ENCODE assay signal across 8 cellular contexts in the genomic region with DNA sequence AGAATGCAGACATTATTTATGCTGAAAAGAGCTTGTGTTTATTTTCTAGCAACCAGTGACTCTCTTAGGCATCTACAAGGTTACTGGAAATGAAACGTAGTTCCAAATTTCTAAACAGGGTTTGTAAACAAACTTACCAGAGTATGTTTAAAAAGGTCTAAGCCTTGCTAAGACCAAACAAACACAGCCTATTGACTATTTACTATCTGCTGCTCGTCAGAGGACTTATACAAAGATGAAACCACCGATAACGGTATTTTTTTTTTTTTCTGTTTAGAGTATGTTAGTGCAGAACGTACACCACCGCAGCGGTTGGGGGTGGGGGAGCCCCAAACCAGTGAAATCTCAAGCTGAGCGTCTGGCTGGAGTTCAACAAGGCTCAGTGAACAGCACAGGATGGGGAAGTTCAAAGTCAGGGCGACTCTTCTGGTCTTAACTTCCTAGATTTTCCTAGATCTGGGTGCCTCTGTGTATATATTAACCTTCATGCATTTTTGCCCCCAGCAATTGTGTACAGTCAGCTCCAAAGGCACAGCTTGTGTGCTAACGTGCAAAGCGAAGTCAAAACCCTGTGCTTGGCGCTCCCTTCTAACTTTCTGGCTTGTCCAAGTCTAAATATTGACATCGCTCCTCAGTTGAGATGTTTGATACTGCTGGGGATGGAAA. TPM values are rescaled to one million over a fixed set of nuclear protein-coding genes. Genes with fewer than 3 reads are reported as not detected.
DNase-seq lines count a peak whose midpoint lies in the region; ATAC-seq and TF ChIP-seq lines count a peak whose summit lies in the region.

No MANE protein-coding gene starts in this region.

- peak; percentile 85 for DNase-seq in DMS53 (lab: John Stamatoyannopoulos, UW)
- DNase-seq in LNCaP clone FGC (ENCODE audit: low read depth) = no peak
- peak in 1 of 2 donors; percentile 70 for DNase-seq in ascending aorta (ENCODE audit: low spot score in 2 of 2)
- no peak for DNase-seq in iPS DF 6.9 (ENCODE audit: low read depth, low spot score)
- peak; percentile 79 for DNase-seq in sigmoid colon
- no peak for DNase-seq in D341Med (ENCODE audit: low spot score)
- DNase-seq in iPS-NIHi11 (ENCODE audit: low spot score) = no peak

- TF ChIP-seq POLR2A in sigmoid colon (IDR thresholded peaks at IDR 0.05) = no peak

- TF ChIP-seq EP300 in sigmoid colon (IDR thresholded peaks at IDR 0.05) = no peak

- no peaks in the 10 kb centered on the region for H3K36me3 ChIP-seq in ascending aorta
- no peaks in the 10 kb centered on the region for H3K36me3 ChIP-seq in iPS DF 6.9 (ENCODE audit: control insufficient read depth, insufficient read depth, low read length)
- H3K36me3 ChIP-seq in sigmoid colon = no peaks in the 10 kb centered on the region

- TF ChIP-seq CTCF in LNCaP clone FGC (IDR thresholded peaks at IDR 0.05; ENCODE audit: control insufficient read depth, extremely low read depth, insufficient read depth) = no peak
- no peak for TF ChIP-seq CTCF in ascending aorta (IDR thresholded peaks at IDR 0.05)
- TF ChIP-seq CTCF in sigmoid colon (IDR thresholded peaks at IDR 0.05) = no peak

- peak overlapping the region; percentile 100 for H3K27ac ChIP-seq in ascending aorta
- no peak overlapping the region for H3K27ac ChIP-seq in iPS DF 6.9 (ENCODE audit: low read length)
- H3K27ac ChIP-seq in sigmoid colon = peak overlapping the region; percentile 93 to 98 (median 97)

- H3K4me3 ChIP-seq in LNCaP clone FGC (ENCODE audit: low read depth, low read length) (peak overlapping the region; percentile 54), ascending aorta (peak overlapping the region; percentile 88 to 94), iPS DF 6.9 (ENCODE audit: low read length) (peak overlapping the region; percentile 73; the same call in 1 of the 2 replicates), sigmoid colon (peak overlapping the region; percentile 72 to 91 (median 85))

- no peaks in the 10 kb centered on the region for H3K9me3 ChIP-seq in ascending aorta
- H3K9me3 ChIP-seq in iPS DF 6.9 (ENCODE audit: control insufficient read depth, insufficient read depth, low read length) = no peaks in the 10 kb centered on the region
- H3K9me3 ChIP-seq in sigmoid colon = no peaks in the 10 kb centered on the region

- H3K4me1 ChIP-seq in ascending aorta = peaks cover 0 to 16% of the 10 kb centered on the region in 2 donors
- peaks cover 5% of the 10 kb centered on the region; the same call in 1 of the 2 replicates for H3K4me1 ChIP-seq in iPS DF 6.9 (ENCODE audit: control insufficient read depth, insufficient read depth, low read length)
- peaks cover 0 to 52% (median 27%) of the 10 kb centered on the region in 4 donors for H3K4me1 ChIP-seq in sigmoid colon

- H3K27me3 ChIP-seq in ascending aorta (no peaks in the 10 kb centered on the region), iPS DF 6.9 (ENCODE audit: control insufficient read depth, insufficient read depth, low read length) (peaks cover 4% of the 10 kb centered on the region; the same call in 1 of the 2 replicates), sigmoid colon (no peaks in the 10 kb centered on the region)

- no CpG with 5 or more reads among the region's 13 CpGs for WGBS in iPS DF 6.9 (ENCODE audit: insufficient coverage, insufficient read length)
- 1% methylated on average over 13 of the region's 13 CpGs for WGBS in sigmoid colon, 2 donors

- ATAC-seq in GM21423 (IDR thresholded peaks at IDR 0.05; ENCODE audit: unreplicated experiment) = peak; percentile 45

- intact Hi-C loops in ascending aorta (cut with DNase I) (loop anchor here (10.0 kb wide), 3 partner anchors 48 to 1872 kb away; a partner anchor contains a TSS), sigmoid colon (cut with DNase I) (loop anchor here (10.0 kb wide), 1 partner anchor 798 kb away; no protein-coding TSS in a partner anchor)

RNA-seq across cellular contexts. Expression of a gene that starts 1.2 kb away (rescaled TPM):
- 13.6 TPM for total RNA-seq in ascending aorta
- 10 to 100 TPM in 3 of 4 donors, 1 to 10 TPM in 1; 8.6 to 25.5 (median 14.3) TPM for total RNA-seq in sigmoid colon
- polyA plus RNA-seq in sigmoid colon = 1 to 10 TPM; 3.3 to 6.0 (median 4.9) TPM

Comparison
In these comparisons a context has a peak if more than half of its experiments do, and no peak if none do; other contexts are left out.
1. DNase-seq: peak in DMS53 (single experiment) and sigmoid colon (single experiment); none in LNCaP clone FGC (single experiment), iPS DF 6.9 (single experiment), D341Med (single experiment) and iPS-NIHi11 (single experiment).
2. Peak in every context shown above with its lines, with median percentiles within 50 percentile points of each other: H3K4me3 ChIP-seq.